Comparison of ENCODE assay signal across 18 cellular contexts in the genomic region with DNA sequence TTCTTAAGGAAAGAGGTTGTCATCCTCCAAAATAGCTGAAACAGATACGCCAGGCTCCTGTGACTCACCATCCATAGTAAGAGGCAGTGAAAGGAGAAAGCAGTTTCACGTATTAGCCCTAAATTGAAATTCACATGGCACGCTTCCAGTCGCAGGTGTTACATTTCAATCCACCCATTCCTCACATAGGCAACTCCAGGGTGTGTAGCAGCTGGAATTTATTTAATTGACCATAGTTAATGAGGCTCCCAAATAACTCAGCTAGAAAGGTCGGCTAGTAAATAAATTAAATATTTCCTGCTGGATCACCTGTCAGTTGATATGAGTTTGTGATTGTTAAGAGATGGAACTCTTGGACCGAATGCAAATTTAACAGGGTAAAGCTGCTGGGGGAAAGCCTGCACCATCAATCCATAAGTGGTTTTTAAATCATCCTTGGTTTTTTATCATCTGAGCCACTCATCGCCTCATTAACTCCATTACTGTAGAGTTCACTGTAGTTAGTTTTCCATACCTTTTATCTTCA. TPM values are rescaled to one million over a fixed set of nuclear protein-coding genes. Genes with fewer than 3 reads are reported as not detected.
A peak's percentile ranks its signal among the peaks of the same experiment; 100 is the strongest.
DNase-seq lines count a peak whose midpoint lies in the region; ATAC-seq and TF ChIP-seq lines count a peak whose summit lies in the region.
"Had no signal": no experiment of that assay in that cellular context is flagged by ENCODE, and none has a peak within 500 bp of the region (broad histone marks: within the 10 kb centered on the region; RNA-seq: fewer than 3 reads in every experiment).

No MANE protein-coding gene starts in this region.

- peak; percentile 14 for ATAC-seq in GM18858 (IDR thresholded peaks at IDR 0.05; ENCODE audit: unreplicated experiment)
- ATAC-seq in WTC11 = no peak
- no peak for ATAC-seq in effector memory CD8-positive, alpha-beta T cell (replicated peaks)
- no peak for ATAC-seq in HG02798 (IDR thresholded peaks at IDR 0.05; ENCODE audit: poor library complexity, unreplicated experiment)
- ATAC-seq: stimulated activated naive B cell treated with anti-CD40 and anti-IgM and Interleukin-4, amounts not matched to agents 10 μg/mL and 1 μg/mL and 100 μg/mL, for 72 hours had no signal

- DNase-seq in NCI-H1417 (lab: John Stamatoyannopoulos, UW) (peak; percentile 53 to 88 (median 77)), NCI-H526 treated with DMSO at 0.1 percent for 48 hours (lab: John Stamatoyannopoulos, UW) (peak; percentile 70), left kidney (ENCODE audit: low read depth, low spot score) (peak; percentile 58), WTC11 (ENCODE audit: low spot score) (no peak)
- no peak for DNase-seq in effector memory CD8-positive, alpha-beta T cell
- DNase-seq: activated CD8-positive, alpha-beta memory T cell treated with anti-CD3 and anti-CD28 coated beads for 24 hours; amygdala; BE2C; H9; stimulated activated naive B cell treated with anti-CD40 and anti-IgM and Interleukin-4, amounts not matched to agents 10 μg/mL and 1 μg/mL and 100 μg/mL, for 72 hours; trophoblast cell had no signal

- H3K4me1 Mint-ChIP-seq in WTC11 = no peaks in the 10 kb centered on the region; the same call in 1 of the 2 replicates
- H3K4me1 Mint-ChIP-seq in effector memory CD8-positive, alpha-beta T cell (ENCODE audit: low read depth in 2 of 2) = peaks cover 36 to 37% of the 10 kb centered on the region in 2 donors
- H3K4me1 Mint-ChIP-seq: H9 had no signal

- H3K27ac Mint-ChIP-seq in WTC11 = no peak overlapping the region
- no peak overlapping the region for H3K27ac Mint-ChIP-seq in effector memory CD8-positive, alpha-beta T cell
- H3K27ac Mint-ChIP-seq: stimulated activated naive B cell treated with anti-CD40 and anti-IgM and Interleukin-4, amounts not matched to agents 10 μg/mL and 1 μg/mL and 100 μg/mL, for 72 hours had no signal

- no peak overlapping the region for H3K4me3 Mint-ChIP-seq in WTC11
- no peak overlapping the region for H3K4me3 Mint-ChIP-seq in effector memory CD8-positive, alpha-beta T cell
- H3K4me3 Mint-ChIP-seq: H9; stimulated activated naive B cell treated with anti-CD40 and anti-IgM and Interleukin-4, amounts not matched to agents 10 μg/mL and 1 μg/mL and 100 μg/mL, for 72 hours had no signal

- POLR2A ChIA-PET in WTC11 (lab: Charles Lee) = no interaction called here

- H3K36me3 Mint-ChIP-seq in WTC11 = no peaks in the 10 kb centered on the region; the same call in 1 of the 2 replicates
- peaks cover 10% of the 10 kb centered on the region for H3K36me3 Mint-ChIP-seq in effector memory CD8-positive, alpha-beta T cell (ENCODE audit: insufficient read depth)

- CTCF ChIA-PET in WTC11 (lab: Charles Lee) = no interaction called here

- H3K9me3 Mint-ChIP-seq in WTC11 = no peaks in the 10 kb centered on the region; the same call in 1 of the 2 replicates
- H3K9me3 Mint-ChIP-seq in effector memory CD8-positive, alpha-beta T cell = no peaks in the 10 kb centered on the region
- H3K9me3 Mint-ChIP-seq: H9; stimulated activated naive B cell treated with anti-CD40 and anti-IgM and Interleukin-4, amounts not matched to agents 10 μg/mL and 1 μg/mL and 100 μg/mL, for 72 hours had no signal

- no peaks in the 10 kb centered on the region for H3K27me3 Mint-ChIP-seq in WTC11 (ENCODE audit: low read depth)
- no peaks in the 10 kb centered on the region for H3K27me3 Mint-ChIP-seq in effector memory CD8-positive, alpha-beta T cell
- H3K27me3 Mint-ChIP-seq: stimulated activated naive B cell treated with anti-CD40 and anti-IgM and Interleukin-4, amounts not matched to agents 10 μg/mL and 1 μg/mL and 100 μg/mL, for 72 hours had no signal

- no peak for TF ChIP-seq CTCF in WTC11 (IDR thresholded peaks at IDR 0.05)

TF ChIP-seq in WTC11, 78 proteins besides CTCF, POLR2A, EP300 and RAD21:
- TF ChIP-seq, protein P1, sequence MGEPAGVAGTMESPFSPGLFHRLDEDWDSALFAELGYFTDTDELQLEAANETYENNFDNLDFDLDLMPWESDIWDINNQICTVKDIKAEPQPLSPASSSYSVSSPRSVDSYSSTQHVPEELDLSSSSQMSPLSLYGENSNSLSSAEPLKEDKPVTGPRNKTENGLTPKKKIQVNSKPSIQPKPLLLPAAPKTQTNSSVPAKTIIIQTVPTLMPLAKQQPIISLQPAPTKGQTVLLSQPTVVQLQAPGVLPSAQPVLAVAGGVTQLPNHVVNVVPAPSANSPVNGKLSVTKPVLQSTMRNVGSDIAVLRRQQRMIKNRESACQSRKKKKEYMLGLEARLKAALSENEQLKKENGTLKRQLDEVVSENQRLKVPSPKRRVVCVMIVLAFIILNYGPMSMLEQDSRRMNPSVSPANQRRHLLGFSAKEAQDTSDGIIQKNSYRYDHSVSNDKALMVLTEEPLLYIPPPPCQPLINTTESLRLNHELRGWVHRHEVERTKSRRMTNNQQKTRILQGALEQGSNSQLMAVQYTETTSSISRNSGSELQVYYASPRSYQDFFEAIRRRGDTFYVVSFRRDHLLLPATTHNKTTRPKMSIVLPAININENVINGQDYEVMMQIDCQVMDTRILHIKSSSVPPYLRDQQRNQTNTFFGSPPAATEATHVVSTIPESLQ (CRISPR knock-in tag; IDR thresholded peaks at IDR 0.05) = no peak

RNA-seq across cellular contexts. Expression of gene NSUN3, which starts 19.6 kb away (rescaled TPM):
- 7.6 to 9.3 TPM (median 8.2 TPM) in 3 replicates for total RNA-seq in WTC11 (2021)

RNA-seq across cellular contexts. Expression of gene DHFR2, which starts 19.8 kb away (rescaled TPM):
- total RNA-seq in WTC11 (2021) = 2.6 to 2.8 TPM (median 2.7 TPM) in 3 replicates

RNA-seq across cellular contexts. Expression of gene STX19, which starts 54.1 kb away (rescaled TPM):
- not detected in 3 replicates for total RNA-seq in WTC11 (2021)
- total RNA-seq: cerebellum, fibroblast of villous mesenchyme, H9, myocyte, NCI-H460, RPMI7951 had no signal

Comparison
In these comparisons a context has a peak if more than half of its experiments do, and no peak if none do; other contexts are left out.
1. DNase-seq: peak in NCI-H1417 (3 of 3), NCI-H526 treated with DMSO at 0.1 percent for 48 hours (single experiment) and left kidney (single experiment); none in WTC11 (single experiment) and effector memory CD8-positive, alpha-beta T cell (0 of 3).